Comparison of ENCODE assay signal across 8 cellular contexts in genomic region chr12:109385339-109386078, GRCh38. TPM values are rescaled to one million over a fixed set of nuclear protein-coding genes. Genes with fewer than 3 reads are reported as not detected.
DNase-seq lines count a peak whose midpoint lies in the region; ATAC-seq, FAIRE-seq and TF ChIP-seq lines count a peak whose summit lies in the region.

No MANE protein-coding gene starts in this region.

- intact Hi-C loops in K562 (cut with micrococcal nuclease): loop anchor here (1.0 to 10.0 kb wide), 3 partner anchors 121 to 273 kb away; no protein-coding TSS in a partner anchor

- in situ Hi-C loops in K562 (cut with MboI): loop anchor here (5.0 to 10.0 kb wide), 2 partner anchors 123 to 271 kb away; partner anchors contain the start of gene ACACB

- peaks cover 2 to 9% of the 10 kb centered on the region in 2 experiments; a peak in 2 of 5 replicates for H3K27me3 ChIP-seq in K562 (ENCODE audit: control insufficient read depth in 2 of 2, insufficient read depth in 2 of 2, low read length in 2 of 2)
- no peaks in the 10 kb centered on the region for H3K27me3 ChIP-seq in keratinocyte (ENCODE audit: control insufficient read depth, extremely low read depth, insufficient read depth, low read length)
- H3K27me3 ChIP-seq in upper lobe of left lung: no peaks in the 10 kb centered on the region

- H3K9me1 ChIP-seq in K562 (ENCODE audit: control insufficient read depth, insufficient read depth, low read length) (no peaks in the 10 kb centered on the region), keratinocyte (ENCODE audit: control insufficient read depth, extremely low read depth, insufficient read depth, low read length) (no peaks in the 10 kb centered on the region)

- H3K9me3 ChIP-seq in K562 (replicated peaks; ENCODE audit: control insufficient read depth, insufficient read depth, low read depth, low read length) (no peaks in the 10 kb centered on the region), keratinocyte (ENCODE audit: control insufficient read depth, low read depth, low read length) (no peaks in the 10 kb centered on the region), upper lobe of left lung (no peaks in the 10 kb centered on the region)

- peak; percentile 58 for DNase-seq in AG09319 (ENCODE audit: extremely low read depth, low read depth)
- DNase-seq in GM12891 (ENCODE audit: insufficient read length, low spot score): peak; percentile 22
- peak; percentile 33 for DNase-seq in NCI-H2196 treated with DMSO at 0.1 percent for 48 hours (lab: John Stamatoyannopoulos, UW; ENCODE audit: unreplicated experiment)
- peak; percentile 12 to 40 (median 22) for DNase-seq in K562 (ENCODE audit: extremely low read depth in 1 of 4, low spot score in 3 of 4)
- DNase-seq in keratinocyte (ENCODE audit: low read depth, low spot score): peak; percentile 21
- DNase-seq in upper lobe of left lung: no peak
- DNase-seq in NK-92 treated with Interleukin-12 subunit alpha and Interleukin-12 subunit beta, amount 100 ng/mL, for 24 hours (lab: John Stamatoyannopoulos, UW): no peak
- DNase-seq in stimulated activated CD4-positive, alpha-beta T cell treated with anti-CD3 and anti-CD28 coated beads, Interleukin-2, amount 100 ng/mL, for 24 hours: no peak

- H2AFZ ChIP-seq in K562 (ENCODE audit: low read depth, low read length): no peak overlapping the region
- H2AFZ ChIP-seq in keratinocyte (ENCODE audit: control insufficient read depth, low read length): peak overlapping the region; percentile 33

- POLR2A ChIA-PET in K562 (lab: Yijun Ruan, JAX): interaction anchor here (1.0 kb wide), 1 partner anchor 8 kb away, joined by 3 read pairs; no protein-coding TSS in a partner anchor

- ATAC-seq in K562 (peak; percentile 28; the same call in 1 of the 3 replicates), upper lobe of left lung (ENCODE audit: low FRiP score in 2 of 2) (peak; percentile 83 to 91)

- no peaks in the 10 kb centered on the region for H4K20me1 ChIP-seq in K562 (replicated peaks; ENCODE audit: control insufficient read depth, insufficient read depth, low read length)
- no peaks in the 10 kb centered on the region for H4K20me1 ChIP-seq in keratinocyte (ENCODE audit: control insufficient read depth, extremely low read depth, insufficient read depth, low read length)

- TF ChIP-seq EP300 in K562 (IDR thresholded peaks at IDR 0.05; ENCODE audit: low read length) (no peak), upper lobe of left lung (IDR thresholded peaks at IDR 0.05) (no peak)

- FAIRE-seq in GM12891 (lab: Jason Lieb, UNC) (no peak), K562 (lab: Jason Lieb, UNC) (peak; percentile 48), keratinocyte (lab: Jason Lieb, UNC) (no peak)

- H3K4me1 ChIP-seq in K562 (replicated peaks in 1 of 2; ENCODE audit: control insufficient read depth in 2 of 2, insufficient read depth in 2 of 2, low read length in 2 of 2): no peaks in the 10 kb centered on the region
- H3K4me1 ChIP-seq in keratinocyte (ENCODE audit: control insufficient read depth, extremely low read depth, insufficient read depth, low read length): peaks cover 10% of the 10 kb centered on the region
- peaks cover 0 to 11% (median 6%) of the 10 kb centered on the region in 4 donors for H3K4me1 ChIP-seq in upper lobe of left lung

- H3K79me2 ChIP-seq in K562 (ENCODE audit: control insufficient read depth, insufficient read depth, low read length) (no peaks in the 10 kb centered on the region), keratinocyte (ENCODE audit: control insufficient read depth, insufficient read depth, low read length) (no peaks in the 10 kb centered on the region)

- peak; percentile 86 to 91 for TF ChIP-seq RAD21 in K562 (CRISPR knock-in tag; conservative IDR thresholded peaks at IDR 0.05 in 1 of 2, IDR thresholded peaks at IDR 0.05 in 1 of 2)

- peak; percentile 50 for TF ChIP-seq CTCF in AG09319 (IDR thresholded peaks at IDR 0.05; ENCODE audit: low read depth, low read length)
- TF ChIP-seq CTCF in K562 (IDR thresholded peaks at IDR 0.05 in 2 of 3, conservative IDR thresholded peaks at IDR 0.05 in 1 of 3; ENCODE audit: insufficient read depth in 2 of 3, low read depth in 1 of 3, low read length in 3 of 3): peak; percentile 51 to 80 (median 53); a peak in 4 of 6 replicates
- peak in 1 of 3 experiments; percentile 24 for TF ChIP-seq CTCF in keratinocyte (optimal IDR thresholded peaks at IDR 0.05 in 1 of 3, IDR thresholded peaks at IDR 0.05 in 1 of 3, conservative IDR thresholded peaks at IDR 0.05 in 1 of 3; ENCODE audit: extremely low read depth in 1 of 3, insufficient read depth in 2 of 3, low read length in 3 of 3)
- peak in 3 of 6 experiments; percentile 16 to 43 (median 41) for TF ChIP-seq CTCF in upper lobe of left lung (IDR thresholded peaks at IDR 0.05)

- CTCF ChIA-PET in K562 (lab: Yijun Ruan, JAX; ENCODE audit: low intra/inter-chr PET ratio): interaction anchor here (0.6 to 4.4 kb wide), 5 partner anchors 121 to 1467 kb away, joined by 3 to 39 read pairs (median 3); no protein-coding TSS in a partner anchor

- H3K36me3 ChIP-seq in K562 (ENCODE audit: control insufficient read depth, insufficient read depth, low read length): no peaks in the 10 kb centered on the region
- no peaks in the 10 kb centered on the region for H3K36me3 ChIP-seq in keratinocyte (ENCODE audit: control insufficient read depth in 2 of 2, extremely low read depth in 1 of 2, insufficient read depth in 2 of 2, low read length in 2 of 2)
- H3K36me3 ChIP-seq in upper lobe of left lung: no peaks in the 10 kb centered on the region

- H3K27ac ChIP-seq in K562 (ENCODE audit: extremely low read depth, low read depth, low read length) (no peak overlapping the region), keratinocyte (ENCODE audit: control insufficient read depth, insufficient read depth, low read length) (no peak overlapping the region), upper lobe of left lung (no peak overlapping the region)

- 5% methylated on average over 8 of the region's 8 CpGs for WGBS in K562 (ENCODE audit: insufficient coverage, low coverage, missing lambda C conversion rate)
- WGBS in upper lobe of left lung, 2 donors: 26 to 27% methylated on average over 8 of the region's 8 CpGs

- TF ChIP-seq POLR2A in GM12891 (IDR thresholded peaks at IDR 0.05; ENCODE audit: low read depth, low read length) (no peak), K562 (conservative IDR thresholded peaks at IDR 0.05) (no peak), upper lobe of left lung (IDR thresholded peaks at IDR 0.05) (no peak)

- H3K9ac ChIP-seq in K562 (ENCODE audit: insufficient read depth in 1 of 2, low read depth in 2 of 2, low read length in 2 of 2) (no peak overlapping the region), keratinocyte (ENCODE audit: control insufficient read depth, extremely low read depth, insufficient read depth, low read length) (peak overlapping the region; percentile 15)

- H3K4me3 ChIP-seq in K562: no peak overlapping the region
- H3K4me3 ChIP-seq in keratinocyte (ENCODE audit: control insufficient read depth in 2 of 3, extremely low read depth in 1 of 3, insufficient read depth in 2 of 3, low read depth in 1 of 3, low read length in 3 of 3): no peak overlapping the region
- H3K4me3 ChIP-seq in upper lobe of left lung: no peak overlapping the region

- no TSS peak for BruUV-seq in K562 (replicated peaks; lab: Mats Ljungman, UMichigan)

- H3K4me2 ChIP-seq in K562 (ENCODE audit: insufficient read depth, low read length) (no peak overlapping the region), keratinocyte (ENCODE audit: control insufficient read depth, extremely low read depth, insufficient read depth, low read depth, low read length) (peak overlapping the region; percentile 54)

- dilution Hi-C loops in keratinocyte (cut with MboI; ENCODE audit: extremely low pct_ligation_motif_present, low sequenced_read_pairs): loop anchor here (25.0 kb wide), 1 partner anchor 273 kb away; the partner anchor contains the start of gene ACACB

TF ChIP-seq in GM12891, 5 proteins besides CTCF, POLR2A, EP300 and RAD21 (continues in another document):
- TF ChIP-seq TAF1 (IDR thresholded peaks at IDR 0.05; ENCODE audit: low read depth, low read length): no peak
- TF ChIP-seq POLR2AphosphoS5 (IDR thresholded peaks at IDR 0.05; ENCODE audit: low read depth, low read length): no peak
- no peak for TF ChIP-seq POU2F2 (IDR thresholded peaks at IDR 0.05; ENCODE audit: low read depth, low read length)

TF ChIP-seq in K562, 482 proteins besides CTCF, POLR2A, EP300 and RAD21 (continues in another document):
- TF ChIP-seq SMC3 (conservative IDR thresholded peaks at IDR 0.05; ENCODE audit: insufficient read depth, low read depth, low read length): peak; percentile 64
- TF ChIP-seq GABPB2 (CRISPR knock-in tag; conservative IDR thresholded peaks at IDR 0.05): no peak
- peak; percentile 86 for TF ChIP-seq ZNF316 (IDR thresholded peaks at IDR 0.05)
- TF ChIP-seq PURB (CRISPR knock-in tag; IDR thresholded peaks at IDR 0.05; ENCODE audit: low read depth): no peak

RNA-seq across cellular contexts. Expression of gene MYO1H, which starts 37.8 kb away (rescaled TPM):
- 0.05 TPM for polyA plus RNA-seq in GM12891 (2012; ENCODE audit: low read depth, missing spikeins)
- total RNA-seq in K562 (2011; cell fraction: chromatin; rRNA removed; ENCODE audit: low replicate concordance): not detected in 2 replicates
- total RNA-seq in K562 (2011; cell fraction: nucleolus; rRNA removed): not detected in 2 replicates
- 0.44 TPM in 1 of 2 replicates, not detected in the other for total RNA-seq in K562 (2011; cell fraction: nucleoplasm; rRNA removed)
- total RNA-seq in K562 (2014; rRNA removed) (not detected in 2 replicates), K562 (2014; rRNA removed; fragmentation: Illumina TruSeq; extraction: Trizol) (not detected in 2 replicates), K562 (2015; rRNA removed; fragmentation: Illumina TruSeq; extraction: Trizol) (not detected in 2 replicates), K562 (2021) (not detected in 2 replicates), upper lobe of left lung (under 1 TPM in 3 of 6 donors, not detected in 3; 0.17 to 0.51 (median 0.46) TPM)
- polyA plus RNA-seq in K562 (2011; rRNA removed) (not detected in 2 replicates), K562 (2014; fragmentation: Illumina TruSeq; extraction: Trizol) (not detected in 2 replicates), K562 (2014; fragmentation: Nextera tagmentation; extraction: Ambion mirVana) (not detected), K562 (2014; rRNA removed) (not detected in 2 replicates), keratinocyte (0.03 TPM in 1 of 3 replicates, not detected in the others)
- not detected in 2 replicates for polyA plus RNA-seq in K562 (2011; cell fraction: cytosol; rRNA removed)
- not detected in 2 replicates for polyA plus RNA-seq in K562 (2011; cell fraction: nucleus; rRNA removed)
- polyA plus RNA-seq in K562 (2012): 0.01 TPM in 1 of 2 replicates, not detected in the other
- not detected in 2 replicates for polyA minus RNA-seq in K562 (2011; rRNA and poly(A)+ RNA removed)
- polyA minus RNA-seq in K562 (2011; cell fraction: cytosol; rRNA and poly(A)+ RNA removed): not detected in 2 replicates
- polyA minus RNA-seq in K562 (2011; cell fraction: nucleus; rRNA and poly(A)+ RNA removed): not detected in 2 replicates
- polyA plus RNA-seq in keratinocyte (2011; ENCODE audit: low read depth): 0.19 TPM
- not detected in 2 replicates for polyA plus RNA-seq in keratinocyte (2011; cell fraction: cytosol; rRNA removed)
- 0.03 TPM in 1 of 2 replicates, not detected in the other for polyA plus RNA-seq in keratinocyte (2011; cell fraction: nucleus; rRNA removed)
- polyA plus RNA-seq in keratinocyte (2012; ENCODE audit: low replicate concordance): 0.08 and 0.25 TPM in 2 replicates
- polyA minus RNA-seq in keratinocyte: not detected in 3 replicates
- polyA minus RNA-seq in keratinocyte (2011; cell fraction: cytosol; rRNA and poly(A)+ RNA removed): not detected
- not detected in 2 replicates for polyA minus RNA-seq in keratinocyte (2011; cell fraction: nucleus; rRNA and poly(A)+ RNA removed)

Comparison
In these comparisons a context has a peak if more than half of its experiments do, and no peak if none do; other contexts are left out.
1. DNase-seq: peak in AG09319 (single experiment), GM12891 (single experiment), NCI-H2196 treated with DMSO at 0.1 percent for 48 hours (single experiment), K562 (4 of 4) and keratinocyte (single experiment); none in upper lobe of left lung (0 of 2), NK-92 treated with Interleukin-12 subunit alpha and Interleukin-12 subunit beta, amount 100 ng/mL, for 24 hours (single experiment) and stimulated activated CD4-positive, alpha-beta T cell treated with anti-CD3 and anti-CD28 coated beads, Interleukin-2, amount 100 ng/mL, for 24 hours (0 of 2).